ENCODE assay signal across 8 cellular contexts in genomic region chr10:86710987-86711236, GRCh38. TPM values are rescaled to one million over a fixed set of nuclear protein-coding genes. Genes with fewer than 3 reads are reported as not detected.
DNase-seq lines count a peak whose midpoint lies in the region; ATAC-seq, FAIRE-seq and TF ChIP-seq lines count a peak whose summit lies in the region.

No MANE protein-coding gene starts in this region.

- POLR2A ChIA-PET in activated CD8-positive, alpha-beta T cell treated with anti-CD3 and anti-CD28 coated beads for 36 hours (lab: Charles Lee) = interaction anchor here (1.1 to 1.8 kb wide), 4 partner anchors 11 to 47 kb away, joined by 3 to 6 read pairs (median 4); no protein-coding TSS in a partner anchor
- POLR2A ChIA-PET in HepG2 (lab: Yijun Ruan, JAX) = interaction anchor here (2.3 kb wide), 1 partner anchor 46 kb away, joined by 15 read pairs; the partner anchor contains the start of gene BMPR1A

- CTCF ChIA-PET in activated naive CD4-positive, alpha-beta T cell treated with anti-CD3 and anti-CD28 coated beads, Interleukin-2, amount 10 ng/mL, durations not matched to agents 7 days and 5 days (lab: Charles Lee) = interaction anchor here (1.0 to 1.4 kb wide), 2 partner anchors 42 to 188 kb away, joined by 4 to 5 read pairs; no protein-coding TSS in a partner anchor
- CTCF ChIA-PET in activated CD8-positive, alpha-beta T cell treated with anti-CD3 and anti-CD28 coated beads for 36 hours (lab: Charles Lee) = interaction anchor here (1.5 kb wide), 1 partner anchor 17 kb away, joined by 8 read pairs; no protein-coding TSS in a partner anchor
- CTCF ChIA-PET in HepG2 (lab: Yijun Ruan, JAX; ENCODE audit: low intra/inter-chr PET ratio, low total read pairs) = interaction anchor here (1.2 to 1.5 kb wide), 2 partner anchors 45 to 189 kb away, joined by 4 to 17 read pairs; partner anchors contain the start of gene BMPR1A

- TF ChIP-seq CTCF in activated CD8-positive, alpha-beta T cell treated with anti-CD3 and anti-CD28 coated beads for 36 hours (IDR thresholded peaks at IDR 0.05) = no peak
- TF ChIP-seq CTCF in HepG2 (CRISPR knock-in tag; IDR thresholded peaks at IDR 0.05) (no peak), transverse colon (IDR thresholded peaks at IDR 0.05) (peak in 1 of 5 experiments; percentile 81), lower leg skin (IDR thresholded peaks at IDR 0.05) (no peak)

- no peak for ATAC-seq in activated CD8-positive, alpha-beta T cell treated with anti-CD3 and anti-CD28 coated beads for 36 hours
- no peak; the same call in 2 of the 3 replicates for ATAC-seq in HepG2
- ATAC-seq in GM21381 (IDR thresholded peaks at IDR 0.05; ENCODE audit: unreplicated experiment) = no peak

- no peak for DNase-seq in activated naive CD4-positive, alpha-beta T cell treated with anti-CD3 and anti-CD28 coated beads, Interleukin-2, amount 10 ng/mL, durations not matched to agents 7 days and 5 days
- no peak for DNase-seq in activated naive CD4-positive, alpha-beta T cell treated with anti-CD3 and anti-CD28 coated beads, Interleukin-2, amount 50 U/mL, for 16 hours
- no peak for DNase-seq in activated CD8-positive, alpha-beta T cell treated with anti-CD3 and anti-CD28 coated beads for 36 hours
- DNase-seq in HepG2 (ENCODE audit: low spot score) = no peak
- DNase-seq in transverse colon = no peak
- DNase-seq in MV-4-11 (lab: John Stamatoyannopoulos, UW) = no peak
- no peak for DNase-seq in lower leg skin (ENCODE audit: low spot score in 2 of 2)

- peaks cover 4% of the 10 kb centered on the region for H3K27me3 Mint-ChIP-seq in activated naive CD4-positive, alpha-beta T cell treated with anti-CD3 and anti-CD28 coated beads, Interleukin-2, amount 10 ng/mL, durations not matched to agents 7 days and 5 days
- H3K27me3 Mint-ChIP-seq in activated CD8-positive, alpha-beta T cell treated with anti-CD3 and anti-CD28 coated beads for 36 hours = no peaks in the 10 kb centered on the region

- intact Hi-C loops in activated CD8-positive, alpha-beta T cell treated with anti-CD3 and anti-CD28 coated beads for 36 hours (cut with micrococcal nuclease) = loop anchor here (5.0 kb wide), 1 partner anchor 46 kb away; the partner anchor contains the start of gene BMPR1A
- intact Hi-C loops in HepG2 (cut with micrococcal nuclease; ENCODE audit: unreplicated experiment) = loop anchor here (1.0 kb wide), 2 partner anchors 44 to 188 kb away; no protein-coding TSS in a partner anchor
- intact Hi-C loops in transverse colon (cut with DNase I; ENCODE audit: low total_unique reads) = loop anchor here (2.0 to 5.0 kb wide), 2 partner anchors 46 to 190 kb away; partner anchors contain the start of gene BMPR1A
- intact Hi-C loops in lower leg skin (cut with DNase I; ENCODE audit: low total_unique reads) = no loop called here

- H4K20me1 ChIP-seq in HepG2 (ENCODE audit: insufficient read depth, low read length) = no peaks in the 10 kb centered on the region

- H3K4me2 ChIP-seq in HepG2 (ENCODE audit: low read depth, low read length) = peak overlapping the region; percentile 93

- peaks cover 16% of the 10 kb centered on the region for H3K4me1 Mint-ChIP-seq in activated naive CD4-positive, alpha-beta T cell treated with anti-CD3 and anti-CD28 coated beads, Interleukin-2, amount 10 ng/mL, durations not matched to agents 7 days and 5 days
- peaks cover 14% of the 10 kb centered on the region for H3K4me1 Mint-ChIP-seq in activated CD8-positive, alpha-beta T cell treated with anti-CD3 and anti-CD28 coated beads for 36 hours (ENCODE audit: low read depth)

- H3K27ac ChIP-seq in HepG2 (ENCODE audit: extremely low read length, insufficient read depth, low read length) (no peak overlapping the region), transverse colon (peak overlapping the region; percentile 93 to 98 (median 97))

- H3K4me3 ChIP-seq in HepG2 (replicated peaks in 1 of 3; ENCODE audit: insufficient read depth in 1 of 3, low read depth in 2 of 3, low read length in 3 of 3) (peak overlapping the region; percentile 65 to 80 (median 78); a peak in 5 of 6 replicates), transverse colon (peak overlapping the region in 3 of 4 donors; percentile 63 to 89 (median 82)), lower leg skin (ENCODE audit: low read depth, poor library complexity, severe bottlenecking) (no peak overlapping the region)

- H3K4me3 Mint-ChIP-seq in activated naive CD4-positive, alpha-beta T cell treated with anti-CD3 and anti-CD28 coated beads, Interleukin-2, amount 10 ng/mL, durations not matched to agents 7 days and 5 days = peak overlapping the region; percentile 81
- peak overlapping the region; percentile 76 for H3K4me3 Mint-ChIP-seq in activated CD8-positive, alpha-beta T cell treated with anti-CD3 and anti-CD28 coated beads for 36 hours

- H3K36me3 Mint-ChIP-seq in activated naive CD4-positive, alpha-beta T cell treated with anti-CD3 and anti-CD28 coated beads, Interleukin-2, amount 10 ng/mL, durations not matched to agents 7 days and 5 days = peaks cover 1% of the 10 kb centered on the region
- no peaks in the 10 kb centered on the region for H3K36me3 Mint-ChIP-seq in activated CD8-positive, alpha-beta T cell treated with anti-CD3 and anti-CD28 coated beads for 36 hours (ENCODE audit: low read depth)

- H3K79me2 ChIP-seq in HepG2 (ENCODE audit: insufficient read depth, low read length) = no peaks in the 10 kb centered on the region

- H3K27me3 ChIP-seq in HepG2 (ENCODE audit: control insufficient read depth in 1 of 2, insufficient read depth in 2 of 2, low read length in 2 of 2) = peaks cover 3 to 19% of the 10 kb centered on the region in 2 experiments; a peak in 3 of 5 replicates
- H3K27me3 ChIP-seq in transverse colon = no peaks in the 10 kb centered on the region

- TSS peak; percentile 36 for BruUV-seq in HepG2 (replicated peaks; lab: Mats Ljungman, UMichigan)

- peaks cover 14% of the 10 kb centered on the region; the same call in 1 of the 2 replicates for H3K4me1 ChIP-seq in HepG2 (ENCODE audit: insufficient read depth, low read length)
- peaks cover 8 to 15% (median 13%) of the 10 kb centered on the region in 4 donors for H3K4me1 ChIP-seq in transverse colon

- TF ChIP-seq POLR2A in HepG2 (IDR thresholded peaks at IDR 0.05; ENCODE audit: insufficient read depth in 1 of 2, low read depth in 2 of 2, low read length in 2 of 2) (peak in 1 of 2 experiments; percentile 31; a peak in 1 of 4 replicates), transverse colon (IDR thresholded peaks at IDR 0.05) (no peak), lower leg skin (IDR thresholded peaks at IDR 0.05) (no peak)

- H2AFZ ChIP-seq in HepG2 (ENCODE audit: low read length) = peak overlapping the region; percentile 90

- no peak for FAIRE-seq in HepG2 (lab: Jason Lieb, UNC)

- H3K9me3 Mint-ChIP-seq in activated naive CD4-positive, alpha-beta T cell treated with anti-CD3 and anti-CD28 coated beads, Interleukin-2, amount 10 ng/mL, durations not matched to agents 7 days and 5 days = no peaks in the 10 kb centered on the region
- H3K9me3 Mint-ChIP-seq in activated CD8-positive, alpha-beta T cell treated with anti-CD3 and anti-CD28 coated beads for 36 hours = no peaks in the 10 kb centered on the region

- 26% methylated on average over 8 of the region's 11 CpGs for WGBS in HepG2 (ENCODE audit: low lambda C conversion rate)
- WGBS in transverse colon (ENCODE audit: low coverage in 1 of 2), 2 donors = 19% methylated on average over 11 of the region's 11 CpGs; no CpG with 5 or more reads in 1 of the 2 donors
- WGBS in lower leg skin, 2 donors = 9 to 16% methylated on average over 11 of the region's 11 CpGs

- in situ Hi-C loops in HepG2 (cut with HindIII; ENCODE audit: extremely low pct_ligation_motif_present, low pct_unique_long_range_greater_than_20kb) (no loop called here), transverse colon (cut with MboI; ENCODE audit: low pct_ligation_motif_present in 1 of 4, low pct_unique_long_range_greater_than_20kb in 1 of 4, low sequenced_read_pairs in 3 of 4) (no loop called here)

- TF ChIP-seq EP300 in HepG2 (IDR thresholded peaks at IDR 0.05; ENCODE audit: low read depth in 2 of 2, low read length in 2 of 2) (no peak), HepG2 (CRISPR knock-in tag; IDR thresholded peaks at IDR 0.05; ENCODE audit: borderline replicate concordance) (no peak), transverse colon (IDR thresholded peaks at IDR 0.05; ENCODE audit: low read depth) (no peak)

- no peaks in the 10 kb centered on the region for H3K9me3 ChIP-seq in HepG2 (ENCODE audit: low read length)
- no peaks in the 10 kb centered on the region for H3K9me3 ChIP-seq in transverse colon

- peak overlapping the region; percentile 73 for H3K9ac ChIP-seq in HepG2 (ENCODE audit: insufficient read depth, low read depth, low read length)

- peak overlapping the region; percentile 91 for H3K27ac Mint-ChIP-seq in activated naive CD4-positive, alpha-beta T cell treated with anti-CD3 and anti-CD28 coated beads, Interleukin-2, amount 10 ng/mL, durations not matched to agents 7 days and 5 days
- peak overlapping the region; percentile 94 for H3K27ac Mint-ChIP-seq in activated CD8-positive, alpha-beta T cell treated with anti-CD3 and anti-CD28 coated beads for 36 hours

- TF ChIP-seq RAD21 in HepG2 (CRISPR knock-in tag; IDR thresholded peaks at IDR 0.05) = no peak

- H3K36me3 ChIP-seq in HepG2 (replicated peaks in 1 of 2; ENCODE audit: control insufficient read depth in 1 of 2, insufficient read depth in 2 of 2, low read length in 2 of 2) (no peaks in the 10 kb centered on the region), transverse colon (no peaks in the 10 kb centered on the region)

RNA-seq across cellular contexts. Expression of gene LDB3, which starts 42.6 kb away (rescaled TPM):
- under 1 TPM; 0.07 to 0.09 TPM for total RNA-seq in activated CD8-positive, alpha-beta T cell treated with anti-CD3 and anti-CD28 coated beads for 36 hours
- not detected in 2 replicates for total RNA-seq in HepG2 (2016; rRNA removed; fragmentation: Illumina TruSeq; extraction: Trizol)
- total RNA-seq in HepG2 (2016; cell fraction: cytosol; rRNA removed; fragmentation: Illumina TruSeq; extraction: Trizol; ENCODE audit: low read depth) = not detected in 2 replicates
- not detected in 2 replicates for total RNA-seq in HepG2 (2016; cell fraction: insoluble cytoplasmic fraction; rRNA removed; fragmentation: Illumina TruSeq; extraction: Trizol)
- total RNA-seq in HepG2 (2016; cell fraction: membrane; rRNA removed; fragmentation: Illumina TruSeq; extraction: Trizol) = not detected in 2 replicates
- total RNA-seq in HepG2 (2016; cell fraction: nucleus; rRNA removed; fragmentation: Illumina TruSeq; extraction: Trizol) = not detected in 2 replicates
- not detected in 2 replicates for polyA plus RNA-seq in HepG2 (2011; rRNA removed)
- not detected in 2 replicates for polyA plus RNA-seq in HepG2 (2011; cell fraction: cytosol; rRNA removed)
- polyA plus RNA-seq in HepG2 (2011; cell fraction: nucleus; rRNA removed) = not detected in 2 replicates
- not detected in 2 replicates for polyA plus RNA-seq in HepG2 (2012)
- polyA plus RNA-seq in HepG2 (2016; cell fraction: cytosol; fragmentation: Illumina TruSeq; extraction: Trizol; ENCODE audit: low read depth) = not detected in 2 replicates
- polyA plus RNA-seq in HepG2 (2016; cell fraction: insoluble cytoplasmic fraction; fragmentation: Illumina TruSeq; extraction: Trizol; ENCODE audit: low read depth) = not detected in 2 replicates
- not detected in 2 replicates for polyA plus RNA-seq in HepG2 (2016; cell fraction: membrane; fragmentation: Illumina TruSeq; extraction: Trizol; ENCODE audit: low read depth)
- polyA plus RNA-seq in HepG2 (2016; cell fraction: nucleus; fragmentation: Illumina TruSeq; extraction: Trizol; ENCODE audit: insufficient read depth, low read depth) = not detected in 2 replicates
- 5.5 TPM in 1 of 2 replicates, not detected in the other for polyA minus RNA-seq in HepG2 (2011; rRNA and poly(A)+ RNA removed; ENCODE audit: low replicate concordance)
- polyA minus RNA-seq in HepG2 (2011; cell fraction: cytosol; rRNA and poly(A)+ RNA removed) = not detected in 2 replicates
- not detected in 2 replicates for polyA minus RNA-seq in HepG2 (2011; cell fraction: nucleus; rRNA and poly(A)+ RNA removed)
- total RNA-seq in transverse colon = 10 to 100 TPM in 1 of 4 donors, 1 to 10 TPM in 3; 2.2 to 32.5 (median 2.9) TPM
- total RNA-seq in lower leg skin = 1 to 10 TPM in 1 of 4 donors, under 1 TPM in 3; 0.46 to 2.9 (median 0.83) TPM

RNA-seq across cellular contexts. Expression of gene BMPR1A, which starts 45.5 kb away (rescaled TPM):
- 1 to 10 TPM; 6.6 to 6.9 TPM for total RNA-seq in activated CD8-positive, alpha-beta T cell treated with anti-CD3 and anti-CD28 coated beads for 36 hours
- total RNA-seq in HepG2 (2016; rRNA removed; fragmentation: Illumina TruSeq; extraction: Trizol) (42.3 and 44.2 TPM in 2 replicates), transverse colon (10 to 100 TPM; 29.3 to 45.2 (median 38.0) TPM), lower leg skin (10 to 100 TPM; 17.7 to 35.5 (median 26.8) TPM)
- 35.3 and 37.2 TPM in 2 replicates for total RNA-seq in HepG2 (2016; cell fraction: cytosol; rRNA removed; fragmentation: Illumina TruSeq; extraction: Trizol; ENCODE audit: low read depth)
- 42.9 and 46.8 TPM in 2 replicates for total RNA-seq in HepG2 (2016; cell fraction: insoluble cytoplasmic fraction; rRNA removed; fragmentation: Illumina TruSeq; extraction: Trizol)
- 43.0 and 44.0 TPM in 2 replicates for total RNA-seq in HepG2 (2016; cell fraction: membrane; rRNA removed; fragmentation: Illumina TruSeq; extraction: Trizol)
- total RNA-seq in HepG2 (2016; cell fraction: nucleus; rRNA removed; fragmentation: Illumina TruSeq; extraction: Trizol) = 41.8 TPM in 2 replicates
- polyA plus RNA-seq in HepG2 (2011; rRNA removed) = 16.6 and 17.8 TPM in 2 replicates
- polyA plus RNA-seq in HepG2 (2011; cell fraction: cytosol; rRNA removed) = 8.6 and 14.5 TPM in 2 replicates
- 8.2 and 8.9 TPM in 2 replicates for polyA plus RNA-seq in HepG2 (2011; cell fraction: nucleus; rRNA removed)
- polyA plus RNA-seq in HepG2 (2012) = 17.2 and 19.3 TPM in 2 replicates
- 3.5 and 3.9 TPM in 2 replicates for polyA plus RNA-seq in HepG2 (2016; cell fraction: cytosol; fragmentation: Illumina TruSeq; extraction: Trizol; ENCODE audit: low read depth)
- polyA plus RNA-seq in HepG2 (2016; cell fraction: insoluble cytoplasmic fraction; fragmentation: Illumina TruSeq; extraction: Trizol; ENCODE audit: low read depth) = 20.6 and 27.9 TPM in 2 replicates
- 10.9 and 13.0 TPM in 2 replicates for polyA plus RNA-seq in HepG2 (2016; cell fraction: membrane; fragmentation: Illumina TruSeq; extraction: Trizol; ENCODE audit: low read depth)
- 26.2 and 30.7 TPM in 2 replicates for polyA plus RNA-seq in HepG2 (2016; cell fraction: nucleus; fragmentation: Illumina TruSeq; extraction: Trizol; ENCODE audit: insufficient read depth, low read depth)
- 23.2 and 28.6 TPM in 2 replicates for polyA minus RNA-seq in HepG2 (2011; rRNA and poly(A)+ RNA removed; ENCODE audit: low replicate concordance)
- polyA minus RNA-seq in HepG2 (2011; cell fraction: cytosol; rRNA and poly(A)+ RNA removed) = 17.6 and 25.8 TPM in 2 replicates
- 38.2 and 38.5 TPM in 2 replicates for polyA minus RNA-seq in HepG2 (2011; cell fraction: nucleus; rRNA and poly(A)+ RNA removed)

RNA-seq across cellular contexts. Expression of gene OPN4, which starts 56.6 kb away (rescaled TPM):
- not detected for total RNA-seq in activated CD8-positive, alpha-beta T cell treated with anti-CD3 and anti-CD28 coated beads for 36 hours
- total RNA-seq in HepG2 (2016; rRNA removed; fragmentation: Illumina TruSeq; extraction: Trizol) (not detected in 2 replicates), transverse colon (1 to 10 TPM in 1 of 4 donors, not detected in 3; 1.5 TPM), lower leg skin (under 1 TPM; 0.29 to 0.80 (median 0.35) TPM)
- not detected in 2 replicates for total RNA-seq in HepG2 (2016; cell fraction: cytosol; rRNA removed; fragmentation: Illumina TruSeq; extraction: Trizol; ENCODE audit: low read depth)
- total RNA-seq in HepG2 (2016; cell fraction: insoluble cytoplasmic fraction; rRNA removed; fragmentation: Illumina TruSeq; extraction: Trizol) = not detected in 2 replicates
- total RNA-seq in HepG2 (2016; cell fraction: membrane; rRNA removed; fragmentation: Illumina TruSeq; extraction: Trizol) = not detected in 2 replicates
- not detected in 2 replicates for total RNA-seq in HepG2 (2016; cell fraction: nucleus; rRNA removed; fragmentation: Illumina TruSeq; extraction: Trizol)
- polyA plus RNA-seq in HepG2 (2011; rRNA removed) = not detected in 2 replicates
- polyA plus RNA-seq in HepG2 (2011; cell fraction: cytosol; rRNA removed) = not detected in 2 replicates
- not detected in 2 replicates for polyA plus RNA-seq in HepG2 (2011; cell fraction: nucleus; rRNA removed)
- polyA plus RNA-seq in HepG2 (2012) = not detected in 2 replicates
- not detected in 2 replicates for polyA plus RNA-seq in HepG2 (2016; cell fraction: cytosol; fragmentation: Illumina TruSeq; extraction: Trizol; ENCODE audit: low read depth)
- polyA plus RNA-seq in HepG2 (2016; cell fraction: insoluble cytoplasmic fraction; fragmentation: Illumina TruSeq; extraction: Trizol; ENCODE audit: low read depth) = not detected in 2 replicates
- not detected in 2 replicates for polyA plus RNA-seq in HepG2 (2016; cell fraction: membrane; fragmentation: Illumina TruSeq; extraction: Trizol; ENCODE audit: low read depth)
- not detected in 2 replicates for polyA plus RNA-seq in HepG2 (2016; cell fraction: nucleus; fragmentation: Illumina TruSeq; extraction: Trizol; ENCODE audit: insufficient read depth, low read depth)
- polyA minus RNA-seq in HepG2 (2011; rRNA and poly(A)+ RNA removed; ENCODE audit: low replicate concordance) = not detected in 2 replicates
- not detected in 2 replicates for polyA minus RNA-seq in HepG2 (2011; cell fraction: cytosol; rRNA and poly(A)+ RNA removed)
- not detected in 2 replicates for polyA minus RNA-seq in HepG2 (2011; cell fraction: nucleus; rRNA and poly(A)+ RNA removed)
